Comparison of ENCODE assay signal across 8 cellular contexts in the genomic region with DNA sequence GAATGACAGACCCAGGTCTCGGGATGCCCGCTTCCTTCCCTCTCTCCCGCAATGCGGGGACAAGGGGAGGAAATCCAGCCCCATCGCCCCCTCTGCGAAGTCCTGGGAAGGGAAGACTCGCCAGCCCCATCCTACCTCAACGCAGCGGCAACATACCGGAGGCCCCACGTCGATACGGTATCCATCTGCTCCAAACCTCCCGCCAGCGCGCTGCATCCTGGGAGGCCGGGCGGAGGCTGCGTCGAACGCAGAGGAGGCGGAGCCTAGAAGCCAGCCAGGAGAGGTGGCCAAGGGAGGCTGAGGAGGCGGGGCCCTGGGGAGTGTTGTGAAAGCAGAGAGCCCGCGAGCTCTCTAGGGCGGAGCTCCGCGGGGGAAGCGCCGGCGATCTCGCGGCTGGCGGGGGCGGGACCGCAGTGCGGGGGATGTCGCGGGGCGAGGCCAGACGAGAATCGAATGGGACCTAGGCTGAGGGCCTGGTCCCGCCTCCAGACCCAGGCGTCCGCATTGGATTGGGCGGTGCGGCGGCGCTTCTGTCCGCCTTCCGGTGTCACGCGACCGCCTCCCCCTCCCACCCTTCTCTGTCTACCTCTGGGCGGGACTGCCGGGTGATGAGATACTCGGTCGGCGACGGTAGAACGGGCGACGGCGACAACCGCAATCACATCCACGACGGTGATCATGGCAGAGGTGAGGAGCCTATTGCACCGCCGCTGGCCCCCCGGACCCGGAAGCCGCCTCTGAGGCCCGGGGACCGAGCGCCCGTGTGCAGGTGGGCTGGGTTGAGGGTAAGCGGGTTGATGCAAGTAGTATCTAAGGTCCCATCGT. TPM values are rescaled to one million over a fixed set of nuclear protein-coding genes. Genes with fewer than 3 reads are reported as not detected.
DNase-seq lines count a peak whose midpoint lies in the region; ATAC-seq and TF ChIP-seq lines count a peak whose summit lies in the region.

A gene (minus strand): TSS at position 219 of the 825 bp plus-strand sequence. CDS start 7,559 bp downstream, outside the sequence.
A gene (plus strand): TSS at position 571 of the 825 bp plus-strand sequence. CDS start 108 bp downstream, at position 679.

- H3K9me3 ChIP-seq in smooth muscle cell (replicated peaks; ENCODE audit: low read depth) = no peaks in the 10 kb centered on the region

- 47% methylated on average over 49 of the region's 78 CpGs for WGBS in smooth muscle cell (ENCODE audit: low lambda C conversion rate)

- H3K27me3 ChIP-seq in smooth muscle cell (ENCODE audit: low read depth) = no peaks in the 10 kb centered on the region

- no peaks in the 10 kb centered on the region for H3K27me3 Mint-ChIP-seq in WTC11 (ENCODE audit: low read depth)

- H3K9me3 Mint-ChIP-seq in WTC11 = 0 out of 2 replicates have a peak, but pooled peaks cover 3% of the 10 kb centered on the region

- peak within 1 kb of the TSS; percentile 78 for H3K4me3 Mint-ChIP-seq in WTC11

- no peaks in the 10 kb centered on the region for H3K36me3 ChIP-seq in smooth muscle cell (ENCODE audit: low read depth)

- peak within 1 kb of the TSS; percentile 86 for H3K4me3 ChIP-seq in AG09309 (ENCODE audit: control insufficient read depth, low read depth, low read length)
- H3K4me3 ChIP-seq in smooth muscle cell = peak within 1 kb of the TSS; percentile 70

- peaks cover 4% of the 10 kb centered on the region for H3K4me1 ChIP-seq in smooth muscle cell (ENCODE audit: low read depth)

- DNase-seq in AG09309 (ENCODE audit: low read depth) (peak; percentile 73), NCI-H226 (peak; percentile 83), WTC11 (ENCODE audit: low spot score) (peak; percentile 94), caudate nucleus (lab: John Stamatoyannopoulos, UW) (peak; percentile 54 to 96 (median 89)), iPS-NIHi7 (ENCODE audit: extremely low spot score) (peak; percentile 98), smooth muscle cell (lab: John Stamatoyannopoulos, UW; ENCODE audit: unreplicated experiment) (peak; percentile 67)

- peak within 1 kb of the TSS; percentile 72 for H3K9ac ChIP-seq in smooth muscle cell (ENCODE audit: low read depth)

- no peaks in the 10 kb centered on the region for H4K20me1 ChIP-seq in smooth muscle cell (ENCODE audit: low read depth)

- peak within 1 kb of the TSS; percentile 83 for H3K27ac Mint-ChIP-seq in WTC11

- H3K4me2 ChIP-seq in smooth muscle cell = peak within 1 kb of the TSS; percentile 81

- no peaks in the 10 kb centered on the region for H3F3A ChIP-seq in smooth muscle cell (ENCODE audit: low read depth)

- H3K79me2 ChIP-seq in smooth muscle cell (ENCODE audit: low read depth) = peaks cover 6% of the 10 kb centered on the region

- peak within 1 kb of the TSS; percentile 83 for H2AFZ ChIP-seq in smooth muscle cell (ENCODE audit: low read depth)

- CTCF ChIA-PET in WTC11 (lab: Charles Lee) = no interaction called here

- peaks cover 15% of the 10 kb centered on the region for H3K36me3 Mint-ChIP-seq in WTC11

- ATAC-seq in GM19023 (IDR thresholded peaks at IDR 0.05; ENCODE audit: unreplicated experiment) (peak; percentile 95), HG03196 (IDR thresholded peaks at IDR 0.05; ENCODE audit: unreplicated experiment) (peak; percentile 97), WTC11 (peak; percentile 97)

- H3K4me1 Mint-ChIP-seq in WTC11 = peaks cover 4% of the 10 kb centered on the region

- peak within 1 kb of the TSS; percentile 74 for H3K27ac ChIP-seq in caudate nucleus (ENCODE audit: low read depth, low read length)
- H3K27ac ChIP-seq in smooth muscle cell (ENCODE audit: low read depth) = peak within 1 kb of the TSS; percentile 20

- TF ChIP-seq CTCF in AG09309 (IDR thresholded peaks at IDR 0.05; ENCODE audit: control insufficient read depth, insufficient read depth, low read depth, low read length, missing control alignments) = no peak
- no peak for TF ChIP-seq CTCF in WTC11 (IDR thresholded peaks at IDR 0.05)
- no peak for TF ChIP-seq CTCF in smooth muscle cell (IDR thresholded peaks at IDR 0.05; ENCODE audit: borderline replicate concordance, insufficient read depth, poor library complexity, severe bottlenecking)

- POLR2A ChIA-PET in WTC11 (lab: Charles Lee) = interaction anchor here (0.6 kb wide), 1 partner anchor 701 kb away, joined by 3 read pairs; no protein-coding TSS in a partner anchor

TF ChIP-seq in WTC11, 78 proteins besides CTCF, POLR2A, EP300 and RAD21 (continues in another document):
- TF ChIP-seq RELA (CRISPR knock-in tag; IDR thresholded peaks at IDR 0.05; ENCODE audit: borderline replicate concordance) (no peak), ZNF416 (CRISPR knock-in tag; IDR thresholded peaks at IDR 0.05) (no peak), CBFB (CRISPR knock-in tag; IDR thresholded peaks at IDR 0.05; ENCODE audit: low read depth) (no peak), ZNF396 (CRISPR knock-in tag; IDR thresholded peaks at IDR 0.05; ENCODE audit: borderline replicate concordance) (no peak), NFYB (CRISPR knock-in tag; conservative IDR thresholded peaks at IDR 0.05; ENCODE audit: low read depth) (peak; percentile 57), FOXP1 (CRISPR knock-in tag; IDR thresholded peaks at IDR 0.05; ENCODE audit: borderline replicate concordance) (no peak), JUN (CRISPR knock-in tag; IDR thresholded peaks at IDR 0.05) (no peak)
- TF ChIP-seq, protein P1, sequence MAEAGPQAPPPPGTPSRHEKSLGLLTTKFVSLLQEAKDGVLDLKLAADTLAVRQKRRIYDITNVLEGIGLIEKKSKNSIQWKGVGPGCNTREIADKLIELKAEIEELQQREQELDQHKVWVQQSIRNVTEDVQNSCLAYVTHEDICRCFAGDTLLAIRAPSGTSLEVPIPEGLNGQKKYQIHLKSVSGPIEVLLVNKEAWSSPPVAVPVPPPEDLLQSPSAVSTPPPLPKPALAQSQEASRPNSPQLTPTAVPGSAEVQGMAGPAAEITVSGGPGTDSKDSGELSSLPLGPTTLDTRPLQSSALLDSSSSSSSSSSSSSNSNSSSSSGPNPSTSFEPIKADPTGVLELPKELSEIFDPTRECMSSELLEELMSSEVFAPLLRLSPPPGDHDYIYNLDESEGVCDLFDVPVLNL (CRISPR knock-in tag; IDR thresholded peaks at IDR 0.05; ENCODE audit: borderline replicate concordance, low read depth) = peak; percentile 84
- TF ChIP-seq, protein P2, sequence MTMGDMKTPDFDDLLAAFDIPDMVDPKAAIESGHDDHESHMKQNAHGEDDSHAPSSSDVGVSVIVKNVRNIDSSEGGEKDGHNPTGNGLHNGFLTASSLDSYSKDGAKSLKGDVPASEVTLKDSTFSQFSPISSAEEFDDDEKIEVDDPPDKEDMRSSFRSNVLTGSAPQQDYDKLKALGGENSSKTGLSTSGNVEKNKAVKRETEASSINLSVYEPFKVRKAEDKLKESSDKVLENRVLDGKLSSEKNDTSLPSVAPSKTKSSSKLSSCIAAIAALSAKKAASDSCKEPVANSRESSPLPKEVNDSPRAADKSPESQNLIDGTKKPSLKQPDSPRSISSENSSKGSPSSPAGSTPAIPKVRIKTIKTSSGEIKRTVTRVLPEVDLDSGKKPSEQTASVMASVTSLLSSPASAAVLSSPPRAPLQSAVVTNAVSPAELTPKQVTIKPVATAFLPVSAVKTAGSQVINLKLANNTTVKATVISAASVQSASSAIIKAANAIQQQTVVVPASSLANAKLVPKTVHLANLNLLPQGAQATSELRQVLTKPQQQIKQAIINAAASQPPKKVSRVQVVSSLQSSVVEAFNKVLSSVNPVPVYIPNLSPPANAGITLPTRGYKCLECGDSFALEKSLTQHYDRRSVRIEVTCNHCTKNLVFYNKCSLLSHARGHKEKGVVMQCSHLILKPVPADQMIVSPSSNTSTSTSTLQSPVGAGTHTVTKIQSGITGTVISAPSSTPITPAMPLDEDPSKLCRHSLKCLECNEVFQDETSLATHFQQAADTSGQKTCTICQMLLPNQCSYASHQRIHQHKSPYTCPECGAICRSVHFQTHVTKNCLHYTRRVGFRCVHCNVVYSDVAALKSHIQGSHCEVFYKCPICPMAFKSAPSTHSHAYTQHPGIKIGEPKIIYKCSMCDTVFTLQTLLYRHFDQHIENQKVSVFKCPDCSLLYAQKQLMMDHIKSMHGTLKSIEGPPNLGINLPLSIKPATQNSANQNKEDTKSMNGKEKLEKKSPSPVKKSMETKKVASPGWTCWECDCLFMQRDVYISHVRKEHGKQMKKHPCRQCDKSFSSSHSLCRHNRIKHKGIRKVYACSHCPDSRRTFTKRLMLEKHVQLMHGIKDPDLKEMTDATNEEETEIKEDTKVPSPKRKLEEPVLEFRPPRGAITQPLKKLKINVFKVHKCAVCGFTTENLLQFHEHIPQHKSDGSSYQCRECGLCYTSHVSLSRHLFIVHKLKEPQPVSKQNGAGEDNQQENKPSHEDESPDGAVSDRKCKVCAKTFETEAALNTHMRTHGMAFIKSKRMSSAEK (CRISPR knock-in tag; IDR thresholded peaks at IDR 0.05; ENCODE audit: borderline replicate concordance) = no peak
- TF ChIP-seq, protein P3, sequence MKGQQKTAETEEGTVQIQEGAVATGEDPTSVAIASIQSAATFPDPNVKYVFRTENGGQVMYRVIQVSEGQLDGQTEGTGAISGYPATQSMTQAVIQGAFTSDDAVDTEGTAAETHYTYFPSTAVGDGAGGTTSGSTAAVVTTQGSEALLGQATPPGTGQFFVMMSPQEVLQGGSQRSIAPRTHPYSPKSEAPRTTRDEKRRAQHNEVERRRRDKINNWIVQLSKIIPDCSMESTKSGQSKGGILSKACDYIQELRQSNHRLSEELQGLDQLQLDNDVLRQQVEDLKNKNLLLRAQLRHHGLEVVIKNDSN (CRISPR knock-in tag; IDR thresholded peaks at IDR 0.05) = peak; percentile 52; the same call in 1 of the 2 replicates
- TF ChIP-seq, protein P4, sequence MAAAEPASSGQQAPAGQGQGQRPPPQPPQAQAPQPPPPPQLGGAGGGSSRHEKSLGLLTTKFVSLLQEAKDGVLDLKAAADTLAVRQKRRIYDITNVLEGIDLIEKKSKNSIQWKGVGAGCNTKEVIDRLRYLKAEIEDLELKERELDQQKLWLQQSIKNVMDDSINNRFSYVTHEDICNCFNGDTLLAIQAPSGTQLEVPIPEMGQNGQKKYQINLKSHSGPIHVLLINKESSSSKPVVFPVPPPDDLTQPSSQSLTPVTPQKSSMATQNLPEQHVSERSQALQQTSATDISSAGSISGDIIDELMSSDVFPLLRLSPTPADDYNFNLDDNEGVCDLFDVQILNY (CRISPR knock-in tag; IDR thresholded peaks at IDR 0.05) = no peak

RNA-seq across cellular contexts. Expression of the first gene that starts in this region (rescaled TPM):
- 12.3 to 13.2 TPM (median 13.2 TPM) in 3 replicates for total RNA-seq in WTC11 (2021)
- total RNA-seq in smooth muscle cell = 5.1 and 7.6 TPM in 2 replicates
- polyA plus RNA-seq in smooth muscle cell = 2.0 and 3.1 TPM in 2 replicates

RNA-seq across cellular contexts. Expression of the second gene that starts in this region (rescaled TPM):
- total RNA-seq in WTC11 (2021) = 13.0 to 13.2 TPM (median 13.1 TPM) in 3 replicates
- total RNA-seq in smooth muscle cell = 20.0 and 28.3 TPM in 2 replicates
- 10.6 and 10.8 TPM in 2 replicates for polyA plus RNA-seq in smooth muscle cell

Comparison
In these comparisons a context has a peak if more than half of its experiments do, and no peak if none do; other contexts are left out.
1. Peak in every context shown above with its lines: DNase-seq, ATAC-seq, H3K4me3 ChIP-seq and H3K27ac ChIP-seq.